ENCODE assay signal across 1 cellular context in the genomic region with DNA sequence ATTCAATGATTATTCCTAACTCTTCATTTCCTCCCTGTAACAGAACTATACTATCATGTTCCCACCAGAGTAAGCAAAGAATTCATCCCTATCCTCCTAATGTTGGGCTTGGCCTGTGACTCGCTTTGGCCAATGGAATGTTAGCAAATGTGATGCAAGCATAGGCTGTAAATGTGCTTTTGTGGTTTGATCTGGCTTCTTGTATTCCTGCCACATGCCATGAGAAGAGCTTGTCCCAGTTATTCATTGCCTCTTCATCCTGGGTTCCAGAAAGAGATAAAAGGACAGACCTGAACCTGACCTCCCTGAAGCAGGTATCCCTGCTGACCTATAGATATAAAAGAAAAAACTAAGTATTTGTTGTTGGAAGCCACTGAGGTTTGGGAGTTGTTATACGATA.
TF ChIP-seq lines count a peak whose summit lies in the region.

No MANE protein-coding gene starts in this region.

TF ChIP-seq in HEK293, 187 proteins besides CTCF, POLR2A, EP300 and RAD21 (continued from another document and continues in another):
- TF ChIP-seq, protein P1, sequence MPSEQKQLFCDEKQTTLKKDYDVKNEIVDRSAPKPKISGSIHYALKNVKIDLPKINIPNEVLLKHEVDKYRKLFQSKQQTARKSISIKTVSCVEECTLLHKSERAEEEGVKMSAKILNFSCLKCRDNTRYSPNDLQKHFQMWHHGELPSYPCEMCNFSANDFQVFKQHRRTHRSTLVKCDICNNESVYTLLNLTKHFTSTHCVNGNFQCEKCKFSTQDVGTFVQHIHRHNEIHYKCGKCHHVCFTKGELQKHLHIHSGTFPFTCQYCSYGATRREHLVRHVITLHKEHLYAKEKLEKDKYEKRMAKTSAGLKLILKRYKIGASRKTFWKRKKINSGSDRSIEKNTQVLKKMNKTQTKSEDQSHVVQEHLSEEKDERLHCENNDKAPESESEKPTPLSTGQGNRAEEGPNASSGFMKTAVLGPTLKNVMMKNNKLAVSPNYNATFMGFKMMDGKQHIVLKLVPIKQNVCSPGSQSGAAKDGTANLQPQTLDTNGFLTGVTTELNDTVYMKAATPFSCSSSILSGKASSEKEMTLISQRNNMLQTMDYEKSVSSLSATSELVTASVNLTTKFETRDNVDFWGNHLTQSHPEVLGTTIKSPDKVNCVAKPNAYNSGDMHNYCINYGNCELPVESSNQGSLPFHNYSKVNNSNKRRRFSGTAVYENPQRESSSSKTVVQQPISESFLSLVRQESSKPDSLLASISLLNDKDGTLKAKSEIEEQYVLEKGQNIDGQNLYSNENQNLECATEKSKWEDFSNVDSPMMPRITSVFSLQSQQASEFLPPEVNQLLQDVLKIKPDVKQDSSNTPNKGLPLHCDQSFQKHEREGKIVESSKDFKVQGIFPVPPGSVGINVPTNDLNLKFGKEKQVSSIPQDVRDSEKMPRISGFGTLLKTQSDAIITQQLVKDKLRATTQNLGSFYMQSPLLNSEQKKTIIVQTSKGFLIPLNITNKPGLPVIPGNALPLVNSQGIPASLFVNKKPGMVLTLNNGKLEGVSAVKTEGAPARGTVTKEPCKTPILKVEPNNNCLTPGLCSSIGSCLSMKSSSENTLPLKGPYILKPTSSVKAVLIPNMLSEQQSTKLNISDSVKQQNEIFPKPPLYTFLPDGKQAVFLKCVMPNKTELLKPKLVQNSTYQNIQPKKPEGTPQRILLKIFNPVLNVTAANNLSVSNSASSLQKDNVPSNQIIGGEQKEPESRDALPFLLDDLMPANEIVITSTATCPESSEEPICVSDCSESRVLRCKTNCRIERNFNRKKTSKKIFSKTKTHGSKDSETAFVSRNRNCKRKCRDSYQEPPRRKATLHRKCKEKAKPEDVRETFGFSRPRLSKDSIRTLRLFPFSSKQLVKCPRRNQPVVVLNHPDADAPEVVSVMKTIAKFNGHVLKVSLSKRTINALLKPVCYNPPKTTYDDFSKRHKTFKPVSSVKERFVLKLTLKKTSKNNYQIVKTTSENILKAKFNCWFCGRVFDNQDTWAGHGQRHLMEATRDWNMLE (tag by site-specific recombination; conservative IDR thresholded peaks at IDR 0.05; ENCODE audit: low read depth) = no peak
- TF ChIP-seq GLIS1 (tag by site-specific recombination; IDR thresholded peaks at IDR 0.05) = no peak
- no peak for TF ChIP-seq ZNF2 (tag by site-specific recombination; IDR thresholded peaks at IDR 0.05)
- no peak for TF ChIP-seq ZNF501 (tag by site-specific recombination; IDR thresholded peaks at IDR 0.05)
- TF ChIP-seq ZNF624 (tag by site-specific recombination; IDR thresholded peaks at IDR 0.05) = no peak
- TF ChIP-seq ZNF48 (tag by site-specific recombination; IDR thresholded peaks at IDR 0.05) = no peak
- TF ChIP-seq ZNF394 (tag by site-specific recombination; IDR thresholded peaks at IDR 0.05; ENCODE audit: borderline replicate concordance) = no peak
- TF ChIP-seq ZNF266 (tag by site-specific recombination; IDR thresholded peaks at IDR 0.05; ENCODE audit: low read depth) = no peak
- no peak for TF ChIP-seq ZNF785 (tag by site-specific recombination; IDR thresholded peaks at IDR 0.05)
- TF ChIP-seq, protein P2, sequence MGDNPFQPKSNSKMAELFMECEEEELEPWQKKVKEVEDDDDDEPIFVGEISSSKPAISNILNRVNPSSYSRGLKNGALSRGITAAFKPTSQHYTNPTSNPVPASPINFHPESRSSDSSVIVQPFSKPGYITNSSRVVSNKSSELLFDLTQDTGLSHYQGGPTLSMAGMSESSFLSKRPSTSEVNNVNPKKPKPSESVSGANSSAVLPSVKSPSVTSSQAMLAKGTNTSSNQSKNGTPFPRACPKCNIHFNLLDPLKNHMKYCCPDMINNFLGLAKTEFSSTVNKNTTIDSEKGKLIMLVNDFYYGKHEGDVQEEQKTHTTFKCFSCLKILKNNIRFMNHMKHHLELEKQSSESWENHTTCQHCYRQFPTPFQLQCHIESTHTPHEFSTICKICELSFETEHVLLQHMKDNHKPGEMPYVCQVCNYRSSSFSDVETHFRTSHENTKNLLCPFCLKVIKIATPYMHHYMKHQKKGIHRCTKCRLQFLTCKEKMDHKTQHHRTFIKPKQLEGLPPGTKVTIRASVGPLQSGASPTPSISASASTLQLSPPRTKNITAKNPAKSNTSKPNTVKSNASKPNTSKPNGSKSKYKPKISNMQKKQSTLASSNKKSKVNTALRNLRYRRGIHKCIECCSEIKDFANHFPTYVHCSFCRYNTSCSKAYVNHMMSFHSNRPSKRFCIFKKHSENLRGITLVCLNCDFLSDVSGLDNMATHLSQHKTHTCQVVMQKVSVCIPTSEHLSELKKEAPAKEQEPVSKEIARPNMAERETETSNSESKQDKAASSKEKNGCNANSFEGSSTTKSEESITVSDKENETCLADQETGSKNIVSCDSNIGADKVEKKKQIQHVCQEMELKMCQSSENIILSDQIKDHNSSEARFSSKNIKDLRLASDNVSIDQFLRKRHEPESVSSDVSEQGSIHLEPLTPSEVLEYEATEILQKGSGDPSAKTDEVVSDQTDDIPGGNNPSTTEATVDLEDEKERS (tag by site-specific recombination; IDR thresholded peaks at IDR 0.05) = no peak
- no peak for TF ChIP-seq ZNF174 (tag by site-specific recombination; IDR thresholded peaks at IDR 0.05)
- TF ChIP-seq, protein P3, sequence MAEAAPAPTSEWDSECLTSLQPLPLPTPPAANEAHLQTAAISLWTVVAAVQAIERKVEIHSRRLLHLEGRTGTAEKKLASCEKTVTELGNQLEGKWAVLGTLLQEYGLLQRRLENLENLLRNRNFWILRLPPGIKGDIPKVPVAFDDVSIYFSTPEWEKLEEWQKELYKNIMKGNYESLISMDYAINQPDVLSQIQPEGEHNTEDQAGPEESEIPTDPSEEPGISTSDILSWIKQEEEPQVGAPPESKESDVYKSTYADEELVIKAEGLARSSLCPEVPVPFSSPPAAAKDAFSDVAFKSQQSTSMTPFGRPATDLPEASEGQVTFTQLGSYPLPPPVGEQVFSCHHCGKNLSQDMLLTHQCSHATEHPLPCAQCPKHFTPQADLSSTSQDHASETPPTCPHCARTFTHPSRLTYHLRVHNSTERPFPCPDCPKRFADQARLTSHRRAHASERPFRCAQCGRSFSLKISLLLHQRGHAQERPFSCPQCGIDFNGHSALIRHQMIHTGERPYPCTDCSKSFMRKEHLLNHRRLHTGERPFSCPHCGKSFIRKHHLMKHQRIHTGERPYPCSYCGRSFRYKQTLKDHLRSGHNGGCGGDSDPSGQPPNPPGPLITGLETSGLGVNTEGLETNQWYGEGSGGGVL (tag by site-specific recombination; IDR thresholded peaks at IDR 0.05) = no peak
- TF ChIP-seq, protein P4, sequence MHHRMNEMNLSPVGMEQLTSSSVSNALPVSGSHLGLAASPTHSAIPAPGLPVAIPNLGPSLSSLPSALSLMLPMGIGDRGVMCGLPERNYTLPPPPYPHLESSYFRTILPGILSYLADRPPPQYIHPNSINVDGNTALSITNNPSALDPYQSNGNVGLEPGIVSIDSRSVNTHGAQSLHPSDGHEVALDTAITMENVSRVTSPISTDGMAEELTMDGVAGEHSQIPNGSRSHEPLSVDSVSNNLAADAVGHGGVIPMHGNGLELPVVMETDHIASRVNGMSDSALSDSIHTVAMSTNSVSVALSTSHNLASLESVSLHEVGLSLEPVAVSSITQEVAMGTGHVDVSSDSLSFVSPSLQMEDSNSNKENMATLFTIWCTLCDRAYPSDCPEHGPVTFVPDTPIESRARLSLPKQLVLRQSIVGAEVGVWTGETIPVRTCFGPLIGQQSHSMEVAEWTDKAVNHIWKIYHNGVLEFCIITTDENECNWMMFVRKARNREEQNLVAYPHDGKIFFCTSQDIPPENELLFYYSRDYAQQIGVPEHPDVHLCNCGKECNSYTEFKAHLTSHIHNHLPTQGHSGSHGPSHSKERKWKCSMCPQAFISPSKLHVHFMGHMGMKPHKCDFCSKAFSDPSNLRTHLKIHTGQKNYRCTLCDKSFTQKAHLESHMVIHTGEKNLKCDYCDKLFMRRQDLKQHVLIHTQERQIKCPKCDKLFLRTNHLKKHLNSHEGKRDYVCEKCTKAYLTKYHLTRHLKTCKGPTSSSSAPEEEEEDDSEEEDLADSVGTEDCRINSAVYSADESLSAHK (tag by site-specific recombination; IDR thresholded peaks at IDR 0.05) = no peak
- no peak for TF ChIP-seq ZNF473 (tag by site-specific recombination; IDR thresholded peaks at IDR 0.05)
- no peak for TF ChIP-seq ZNF707 (tag by site-specific recombination; IDR thresholded peaks at IDR 0.05)
- no peak for TF ChIP-seq ZNF366 (tag by site-specific recombination; conservative IDR thresholded peaks at IDR 0.05)
- no peak for TF ChIP-seq TRIM28 (IDR thresholded peaks at IDR 0.05; ENCODE audit: borderline replicate concordance, low read length)
- TF ChIP-seq, protein P5, sequence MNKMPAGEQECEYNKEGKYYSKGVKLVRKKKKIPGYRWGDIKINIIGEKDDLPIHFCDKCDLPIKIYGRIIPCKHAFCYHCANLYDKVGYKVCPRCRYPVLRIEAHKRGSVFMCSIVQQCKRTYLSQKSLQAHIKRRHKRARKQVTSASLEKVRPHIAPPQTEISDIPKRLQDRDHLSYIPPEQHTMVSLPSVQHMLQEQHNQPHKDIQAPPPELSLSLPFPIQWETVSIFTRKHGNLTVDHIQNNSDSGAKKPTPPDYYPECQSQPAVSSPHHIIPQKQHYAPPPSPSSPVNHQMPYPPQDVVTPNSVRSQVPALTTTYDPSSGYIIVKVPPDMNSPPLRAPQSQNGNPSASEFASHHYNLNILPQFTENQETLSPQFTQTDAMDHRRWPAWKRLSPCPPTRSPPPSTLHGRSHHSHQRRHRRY (tag by site-specific recombination; IDR thresholded peaks at IDR 0.05) = no peak
- TF ChIP-seq ZNF549 (tag by site-specific recombination; IDR thresholded peaks at IDR 0.05) = no peak
- TF ChIP-seq, protein P6, sequence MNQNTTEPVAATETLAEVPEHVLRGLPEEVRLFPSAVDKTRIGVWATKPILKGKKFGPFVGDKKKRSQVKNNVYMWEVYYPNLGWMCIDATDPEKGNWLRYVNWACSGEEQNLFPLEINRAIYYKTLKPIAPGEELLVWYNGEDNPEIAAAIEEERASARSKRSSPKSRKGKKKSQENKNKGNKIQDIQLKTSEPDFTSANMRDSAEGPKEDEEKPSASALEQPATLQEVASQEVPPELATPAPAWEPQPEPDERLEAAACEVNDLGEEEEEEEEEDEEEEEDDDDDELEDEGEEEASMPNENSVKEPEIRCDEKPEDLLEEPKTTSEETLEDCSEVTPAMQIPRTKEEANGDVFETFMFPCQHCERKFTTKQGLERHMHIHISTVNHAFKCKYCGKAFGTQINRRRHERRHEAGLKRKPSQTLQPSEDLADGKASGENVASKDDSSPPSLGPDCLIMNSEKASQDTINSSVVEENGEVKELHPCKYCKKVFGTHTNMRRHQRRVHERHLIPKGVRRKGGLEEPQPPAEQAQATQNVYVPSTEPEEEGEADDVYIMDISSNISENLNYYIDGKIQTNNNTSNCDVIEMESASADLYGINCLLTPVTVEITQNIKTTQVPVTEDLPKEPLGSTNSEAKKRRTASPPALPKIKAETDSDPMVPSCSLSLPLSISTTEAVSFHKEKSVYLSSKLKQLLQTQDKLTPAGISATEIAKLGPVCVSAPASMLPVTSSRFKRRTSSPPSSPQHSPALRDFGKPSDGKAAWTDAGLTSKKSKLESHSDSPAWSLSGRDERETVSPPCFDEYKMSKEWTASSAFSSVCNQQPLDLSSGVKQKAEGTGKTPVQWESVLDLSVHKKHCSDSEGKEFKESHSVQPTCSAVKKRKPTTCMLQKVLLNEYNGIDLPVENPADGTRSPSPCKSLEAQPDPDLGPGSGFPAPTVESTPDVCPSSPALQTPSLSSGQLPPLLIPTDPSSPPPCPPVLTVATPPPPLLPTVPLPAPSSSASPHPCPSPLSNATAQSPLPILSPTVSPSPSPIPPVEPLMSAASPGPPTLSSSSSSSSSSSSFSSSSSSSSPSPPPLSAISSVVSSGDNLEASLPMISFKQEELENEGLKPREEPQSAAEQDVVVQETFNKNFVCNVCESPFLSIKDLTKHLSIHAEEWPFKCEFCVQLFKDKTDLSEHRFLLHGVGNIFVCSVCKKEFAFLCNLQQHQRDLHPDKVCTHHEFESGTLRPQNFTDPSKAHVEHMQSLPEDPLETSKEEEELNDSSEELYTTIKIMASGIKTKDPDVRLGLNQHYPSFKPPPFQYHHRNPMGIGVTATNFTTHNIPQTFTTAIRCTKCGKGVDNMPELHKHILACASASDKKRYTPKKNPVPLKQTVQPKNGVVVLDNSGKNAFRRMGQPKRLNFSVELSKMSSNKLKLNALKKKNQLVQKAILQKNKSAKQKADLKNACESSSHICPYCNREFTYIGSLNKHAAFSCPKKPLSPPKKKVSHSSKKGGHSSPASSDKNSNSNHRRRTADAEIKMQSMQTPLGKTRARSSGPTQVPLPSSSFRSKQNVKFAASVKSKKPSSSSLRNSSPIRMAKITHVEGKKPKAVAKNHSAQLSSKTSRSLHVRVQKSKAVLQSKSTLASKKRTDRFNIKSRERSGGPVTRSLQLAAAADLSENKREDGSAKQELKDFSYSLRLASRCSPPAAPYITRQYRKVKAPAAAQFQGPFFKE (tag by site-specific recombination; IDR thresholded peaks at IDR 0.05; ENCODE audit: borderline replicate concordance) = no peak
- no peak for TF ChIP-seq ZNF777 (tag by site-specific recombination; IDR thresholded peaks at IDR 0.05; ENCODE audit: borderline replicate concordance)
- TF ChIP-seq, protein P7, sequence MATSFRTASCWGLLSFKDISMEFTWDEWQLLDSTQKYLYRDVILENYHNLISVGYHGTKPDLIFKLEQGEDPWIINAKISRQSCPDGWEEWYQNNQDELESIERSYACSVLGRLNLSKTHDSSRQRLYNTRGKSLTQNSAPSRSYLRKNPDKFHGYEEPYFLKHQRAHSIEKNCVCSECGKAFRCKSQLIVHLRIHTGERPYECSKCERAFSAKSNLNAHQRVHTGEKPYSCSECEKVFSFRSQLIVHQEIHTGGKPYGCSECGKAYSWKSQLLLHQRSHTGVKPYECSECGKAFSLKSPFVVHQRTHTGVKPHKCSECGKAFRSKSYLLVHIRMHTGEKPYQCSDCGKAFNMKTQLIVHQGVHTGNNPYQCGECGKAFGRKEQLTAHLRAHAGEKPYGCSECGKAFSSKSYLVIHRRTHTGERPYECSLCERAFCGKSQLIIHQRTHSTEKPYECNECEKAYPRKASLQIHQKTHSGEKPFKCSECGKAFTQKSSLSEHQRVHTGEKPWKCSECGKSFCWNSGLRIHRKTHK (tag by site-specific recombination; IDR thresholded peaks at IDR 0.05) = no peak
- TF ChIP-seq, protein P8, sequence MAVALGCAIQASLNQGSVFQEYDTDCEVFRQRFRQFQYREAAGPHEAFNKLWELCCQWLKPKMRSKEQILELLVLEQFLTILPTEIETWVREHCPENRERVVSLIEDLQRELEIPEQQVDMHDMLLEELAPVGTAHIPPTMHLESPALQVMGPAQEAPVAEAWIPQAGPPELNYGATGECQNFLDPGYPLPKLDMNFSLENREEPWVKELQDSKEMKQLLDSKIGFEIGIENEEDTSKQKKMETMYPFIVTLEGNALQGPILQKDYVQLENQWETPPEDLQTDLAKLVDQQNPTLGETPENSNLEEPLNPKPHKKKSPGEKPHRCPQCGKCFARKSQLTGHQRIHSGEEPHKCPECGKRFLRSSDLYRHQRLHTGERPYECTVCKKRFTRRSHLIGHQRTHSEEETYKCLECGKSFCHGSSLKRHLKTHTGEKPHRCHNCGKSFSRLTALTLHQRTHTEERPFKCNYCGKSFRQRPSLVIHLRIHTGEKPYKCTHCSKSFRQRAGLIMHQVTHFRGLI (tag by site-specific recombination; IDR thresholded peaks at IDR 0.05) = peak; percentile 85
- TF ChIP-seq SCRT1 (tag by site-specific recombination; IDR thresholded peaks at IDR 0.05; ENCODE audit: borderline replicate concordance) = no peak
- no peak for TF ChIP-seq ZNF10 (tag by site-specific recombination; IDR thresholded peaks at IDR 0.05)
- TF ChIP-seq ZNF311 (tag by site-specific recombination; IDR thresholded peaks at IDR 0.05; ENCODE audit: borderline replicate concordance) = no peak
